Comparison of ENCODE assay signal across 1 cellular context in genomic region chr3:154900777-154901176, GRCh38.
TF ChIP-seq lines count a peak whose summit lies in the region.

No MANE protein-coding gene starts in this region.

TF ChIP-seq in IMR-90, 13 proteins besides CTCF, POLR2A, EP300 and RAD21 (continued from another document):
- TF ChIP-seq CEBPB (IDR thresholded peaks at IDR 0.05; ENCODE audit: low read depth, low read length) (no peak), BHLHE40 (IDR thresholded peaks at IDR 0.05; ENCODE audit: low read depth, low read length) (no peak), CHD1 (IDR thresholded peaks at IDR 0.05; ENCODE audit: low read depth, low read length) (no peak)
